Comparison of ENCODE assay signal across 1 cellular context in the genomic region with DNA sequence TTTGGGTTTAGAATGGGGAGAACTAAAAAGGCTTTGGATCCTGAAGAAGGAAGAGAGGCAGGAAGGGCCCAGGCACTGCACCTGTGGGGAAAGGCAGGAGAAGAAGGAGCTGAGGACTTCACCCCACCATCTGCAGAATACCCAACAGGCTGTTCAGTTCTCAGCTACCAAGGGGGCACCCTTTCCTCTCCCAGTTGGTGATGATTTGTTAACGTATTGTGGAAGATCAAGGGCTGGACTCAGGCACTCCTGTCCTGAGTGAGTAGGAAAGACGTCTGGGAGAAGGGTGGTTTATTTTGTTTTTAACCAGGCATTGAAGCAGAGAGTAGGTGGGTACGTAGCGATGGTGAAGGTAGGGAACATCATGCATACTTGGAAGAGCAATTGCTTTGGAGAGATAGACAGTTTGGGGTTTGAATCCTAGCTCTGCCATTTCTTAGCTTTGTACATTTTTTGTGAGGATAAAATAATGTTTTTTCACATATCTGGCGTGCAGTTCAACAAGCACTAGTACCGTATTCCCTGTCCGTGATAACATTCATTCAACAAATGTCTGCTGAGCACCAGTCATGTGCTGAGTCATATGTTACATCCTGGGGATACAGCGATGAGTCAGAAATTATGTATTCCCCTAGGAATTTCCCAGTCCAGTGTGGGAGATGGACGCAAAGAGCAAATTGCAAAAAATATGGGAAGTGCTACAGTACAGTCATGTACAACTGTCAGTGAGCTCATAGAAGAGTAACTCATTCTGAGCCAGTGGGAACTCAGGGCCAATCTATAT.
TF ChIP-seq lines count a peak whose summit lies in the region.

No MANE protein-coding gene starts in this region.

TF ChIP-seq in HepG2, 621 proteins besides CTCF, POLR2A, EP300 and RAD21 (continued from another document and continues in another):
- TF ChIP-seq FOXJ3 (CRISPR knock-in tag; IDR thresholded peaks at IDR 0.05; ENCODE audit: borderline replicate concordance) (no peak), ZFAT (CRISPR knock-in tag; conservative IDR thresholded peaks at IDR 0.05) (no peak), ZHX1 (CRISPR knock-in tag; IDR thresholded peaks at IDR 0.05; ENCODE audit: low read depth) (no peak), ZNF256 (CRISPR knock-in tag; conservative IDR thresholded peaks at IDR 0.05) (no peak), MAFG (CRISPR knock-in tag; IDR thresholded peaks at IDR 0.05) (peak; percentile 87), THAP11 (CRISPR knock-in tag; IDR thresholded peaks at IDR 0.05) (0 out of 2 replicates have a peak, but pooled peaks have one; percentile 17), ZBTB21 (CRISPR knock-in tag; IDR thresholded peaks at IDR 0.05) (peak; percentile 87), ATF7 (IDR thresholded peaks at IDR 0.05) (0 out of 2 replicates have a peak, but pooled peaks have one; percentile 12), ATF7 (CRISPR knock-in tag; IDR thresholded peaks at IDR 0.05) (no peak), ZNF761 (CRISPR knock-in tag; conservative IDR thresholded peaks at IDR 0.05) (no peak), ZNF746 (CRISPR knock-in tag; IDR thresholded peaks at IDR 0.05) (no peak), FOSL2 (CRISPR knock-in tag; IDR thresholded peaks at IDR 0.05) (peak; percentile 99), ZNF317 (CRISPR knock-in tag; IDR thresholded peaks at IDR 0.05) (peak; percentile 50; the same call in 1 of the 2 replicates), FOSL1 (CRISPR knock-in tag; IDR thresholded peaks at IDR 0.05; ENCODE audit: borderline replicate concordance) (peak; percentile 57; the same call in 1 of the 2 replicates), XBP1 (CRISPR knock-in tag; IDR thresholded peaks at IDR 0.05) (no peak), ATF3 (CRISPR knock-in tag; IDR thresholded peaks at IDR 0.05) (peak; percentile 91), HOXA9 (CRISPR knock-in tag; IDR thresholded peaks at IDR 0.05; ENCODE audit: borderline replicate concordance) (no peak), ZNF3 (CRISPR knock-in tag; IDR thresholded peaks at IDR 0.05) (peak; percentile 98), NFE2L2 (IDR thresholded peaks at IDR 0.05; ENCODE audit: low read length) (peak; percentile 94), ZNF687 (CRISPR knock-in tag; IDR thresholded peaks at IDR 0.05) (no peak), ZNF639 (CRISPR knock-in tag; conservative IDR thresholded peaks at IDR 0.05) (no peak), ZNF678 (CRISPR knock-in tag; IDR thresholded peaks at IDR 0.05) (no peak), NFYB (CRISPR knock-in tag; IDR thresholded peaks at IDR 0.05) (no peak), JUN (CRISPR knock-in tag; IDR thresholded peaks at IDR 0.05) (peak; percentile 86), ATAD3A (CRISPR knock-in tag; IDR thresholded peaks at IDR 0.05) (no peak), ZNF264 (CRISPR knock-in tag; IDR thresholded peaks at IDR 0.05) (no peak), ZNF724P (CRISPR knock-in tag; IDR thresholded peaks at IDR 0.05; ENCODE audit: borderline replicate concordance) (no peak), STAT5B (CRISPR knock-in tag; IDR thresholded peaks at IDR 0.05) (no peak), SMAD3 (CRISPR knock-in tag; IDR thresholded peaks at IDR 0.05) (no peak), AGO2 (optimal IDR thresholded peaks at IDR 0.05; ENCODE audit: low read depth, low read length) (no peak), KAT8 (CRISPR knock-in tag; IDR thresholded peaks at IDR 0.05) (peak; percentile 23; the same call in 1 of the 2 replicates), MED1 (CRISPR knock-in tag; IDR thresholded peaks at IDR 0.05) (peak; percentile 35; the same call in 1 of the 2 replicates), RFX3 (CRISPR knock-in tag; IDR thresholded peaks at IDR 0.05) (no peak), RBFOX2 (IDR thresholded peaks at IDR 0.05; ENCODE audit: low read depth, low read length) (no peak), NFIB (CRISPR knock-in tag; IDR thresholded peaks at IDR 0.05; ENCODE audit: borderline replicate concordance) (no peak)
- TF ChIP-seq, protein P1, sequence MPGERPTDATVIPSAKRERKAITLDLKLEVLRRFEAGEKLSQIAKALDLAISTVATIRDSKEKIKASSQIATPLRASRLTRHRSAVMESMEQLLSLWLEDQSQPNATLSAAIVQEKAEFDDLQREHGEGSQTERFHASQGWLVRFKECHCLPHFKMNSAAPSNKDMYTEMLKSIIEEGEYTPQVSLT (CRISPR knock-in tag; IDR thresholded peaks at IDR 0.05; ENCODE audit: borderline replicate concordance, low read depth), result no peak
- TF ChIP-seq, protein P2, sequence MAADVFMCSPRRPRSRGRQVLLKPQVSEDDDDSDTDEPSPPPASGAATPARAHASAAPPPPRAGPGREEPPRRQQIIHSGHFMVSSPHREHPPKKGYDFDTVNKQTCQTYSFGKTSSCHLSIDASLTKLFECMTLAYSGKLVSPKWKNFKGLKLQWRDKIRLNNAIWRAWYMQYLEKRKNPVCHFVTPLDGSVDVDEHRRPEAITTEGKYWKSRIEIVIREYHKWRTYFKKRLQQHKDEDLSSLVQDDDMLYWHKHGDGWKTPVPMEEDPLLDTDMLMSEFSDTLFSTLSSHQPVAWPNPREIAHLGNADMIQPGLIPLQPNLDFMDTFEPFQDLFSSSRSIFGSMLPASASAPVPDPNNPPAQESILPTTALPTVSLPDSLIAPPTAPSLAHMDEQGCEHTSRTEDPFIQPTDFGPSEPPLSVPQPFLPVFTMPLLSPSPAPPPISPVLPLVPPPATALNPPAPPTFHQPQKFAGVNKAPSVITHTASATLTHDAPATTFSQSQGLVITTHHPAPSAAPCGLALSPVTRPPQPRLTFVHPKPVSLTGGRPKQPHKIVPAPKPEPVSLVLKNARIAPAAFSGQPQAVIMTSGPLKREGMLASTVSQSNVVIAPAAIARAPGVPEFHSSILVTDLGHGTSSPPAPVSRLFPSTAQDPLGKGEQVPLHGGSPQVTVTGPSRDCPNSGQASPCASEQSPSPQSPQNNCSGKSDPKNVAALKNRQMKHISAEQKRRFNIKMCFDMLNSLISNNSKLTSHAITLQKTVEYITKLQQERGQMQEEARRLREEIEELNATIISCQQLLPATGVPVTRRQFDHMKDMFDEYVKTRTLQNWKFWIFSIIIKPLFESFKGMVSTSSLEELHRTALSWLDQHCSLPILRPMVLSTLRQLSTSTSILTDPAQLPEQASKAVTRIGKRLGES (CRISPR knock-in tag; IDR thresholded peaks at IDR 0.05; ENCODE audit: borderline replicate concordance), result no peak
- TF ChIP-seq, protein P3, sequence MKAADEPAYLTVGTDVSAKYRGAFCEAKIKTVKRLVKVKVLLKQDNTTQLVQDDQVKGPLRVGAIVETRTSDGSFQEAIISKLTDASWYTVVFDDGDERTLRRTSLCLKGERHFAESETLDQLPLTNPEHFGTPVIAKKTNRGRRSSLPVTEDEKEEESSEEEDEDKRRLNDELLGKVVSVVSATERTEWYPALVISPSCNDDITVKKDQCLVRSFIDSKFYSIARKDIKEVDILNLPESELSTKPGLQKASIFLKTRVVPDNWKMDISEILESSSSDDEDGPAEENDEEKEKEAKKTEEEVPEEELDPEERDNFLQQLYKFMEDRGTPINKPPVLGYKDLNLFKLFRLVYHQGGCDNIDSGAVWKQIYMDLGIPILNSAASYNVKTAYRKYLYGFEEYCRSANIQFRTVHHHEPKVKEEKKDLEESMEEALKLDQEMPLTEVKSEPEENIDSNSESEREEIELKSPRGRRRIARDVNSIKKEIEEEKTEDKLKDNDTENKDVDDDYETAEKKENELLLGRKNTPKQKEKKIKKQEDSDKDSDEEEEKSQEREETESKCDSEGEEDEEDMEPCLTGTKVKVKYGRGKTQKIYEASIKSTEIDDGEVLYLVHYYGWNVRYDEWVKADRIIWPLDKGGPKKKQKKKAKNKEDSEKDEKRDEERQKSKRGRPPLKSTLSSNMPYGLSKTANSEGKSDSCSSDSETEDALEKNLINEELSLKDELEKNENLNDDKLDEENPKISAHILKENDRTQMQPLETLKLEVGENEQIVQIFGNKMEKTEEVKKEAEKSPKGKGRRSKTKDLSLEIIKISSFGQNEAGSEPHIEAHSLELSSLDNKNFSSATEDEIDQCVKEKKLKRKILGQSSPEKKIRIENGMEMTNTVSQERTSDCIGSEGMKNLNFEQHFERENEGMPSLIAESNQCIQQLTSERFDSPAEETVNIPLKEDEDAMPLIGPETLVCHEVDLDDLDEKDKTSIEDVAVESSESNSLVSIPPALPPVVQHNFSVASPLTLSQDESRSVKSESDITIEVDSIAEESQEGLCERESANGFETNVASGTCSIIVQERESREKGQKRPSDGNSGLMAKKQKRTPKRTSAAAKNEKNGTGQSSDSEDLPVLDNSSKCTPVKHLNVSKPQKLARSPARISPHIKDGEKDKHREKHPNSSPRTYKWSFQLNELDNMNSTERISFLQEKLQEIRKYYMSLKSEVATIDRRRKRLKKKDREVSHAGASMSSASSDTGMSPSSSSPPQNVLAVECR (CRISPR knock-in tag; IDR thresholded peaks at IDR 0.05; ENCODE audit: borderline replicate concordance), result no peak
- TF ChIP-seq, protein P4, sequence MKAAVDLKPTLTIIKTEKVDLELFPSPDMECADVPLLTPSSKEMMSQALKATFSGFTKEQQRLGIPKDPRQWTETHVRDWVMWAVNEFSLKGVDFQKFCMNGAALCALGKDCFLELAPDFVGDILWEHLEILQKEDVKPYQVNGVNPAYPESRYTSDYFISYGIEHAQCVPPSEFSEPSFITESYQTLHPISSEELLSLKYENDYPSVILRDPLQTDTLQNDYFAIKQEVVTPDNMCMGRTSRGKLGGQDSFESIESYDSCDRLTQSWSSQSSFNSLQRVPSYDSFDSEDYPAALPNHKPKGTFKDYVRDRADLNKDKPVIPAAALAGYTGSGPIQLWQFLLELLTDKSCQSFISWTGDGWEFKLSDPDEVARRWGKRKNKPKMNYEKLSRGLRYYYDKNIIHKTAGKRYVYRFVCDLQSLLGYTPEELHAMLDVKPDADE (CRISPR knock-in tag; IDR thresholded peaks at IDR 0.05), result no peak
- TF ChIP-seq, protein P5, sequence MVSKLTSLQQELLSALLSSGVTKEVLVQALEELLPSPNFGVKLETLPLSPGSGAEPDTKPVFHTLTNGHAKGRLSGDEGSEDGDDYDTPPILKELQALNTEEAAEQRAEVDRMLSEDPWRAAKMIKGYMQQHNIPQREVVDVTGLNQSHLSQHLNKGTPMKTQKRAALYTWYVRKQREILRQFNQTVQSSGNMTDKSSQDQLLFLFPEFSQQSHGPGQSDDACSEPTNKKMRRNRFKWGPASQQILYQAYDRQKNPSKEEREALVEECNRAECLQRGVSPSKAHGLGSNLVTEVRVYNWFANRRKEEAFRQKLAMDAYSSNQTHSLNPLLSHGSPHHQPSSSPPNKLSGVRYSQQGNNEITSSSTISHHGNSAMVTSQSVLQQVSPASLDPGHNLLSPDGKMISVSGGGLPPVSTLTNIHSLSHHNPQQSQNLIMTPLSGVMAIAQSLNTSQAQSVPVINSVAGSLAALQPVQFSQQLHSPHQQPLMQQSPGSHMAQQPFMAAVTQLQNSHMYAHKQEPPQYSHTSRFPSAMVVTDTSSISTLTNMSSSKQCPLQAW (CRISPR knock-in tag; IDR thresholded peaks at IDR 0.05), result peak; percentile 54; the same call in 1 of the 2 replicates
